In genomic region chr14:105248368-105249174, GRCh38 we compare ENCODE assay signal across 8 cellular contexts. TPM values are rescaled to one million over a fixed set of nuclear protein-coding genes. Genes with fewer than 3 reads are reported as not detected.
DNase-seq lines count a peak whose midpoint lies in the region; ATAC-seq and TF ChIP-seq lines count a peak whose summit lies in the region.

BTBD6 (plus strand) TSS chr14:105248533; CDS start chr14:105248712, 179 bp downstream.

- peak; percentile 82 for ATAC-seq in GM18867 (IDR thresholded peaks at IDR 0.05; ENCODE audit: unreplicated experiment)
- ATAC-seq in HG03097 (IDR thresholded peaks at IDR 0.05; ENCODE audit: low FRiP score, unreplicated experiment): peak; percentile 65
- ATAC-seq in left lung: peak; percentile 96

- H3K27me3 ChIP-seq in AG04450 (ENCODE audit: control insufficient read depth, insufficient read depth, low read length) (no peaks in the 10 kb centered on the region), left lung (no peaks in the 10 kb centered on the region)

- TF ChIP-seq CTCF in AG04450 (IDR thresholded peaks at IDR 0.05; ENCODE audit: low read depth, low read length) (no peak), left lung (IDR thresholded peaks at IDR 0.05) (no peak)

- intact Hi-C loops in left lung (cut with DNase I): no loop called here

- H3K4me3 ChIP-seq in AG04450 (ENCODE audit: low read depth, low read length): peak within 1 kb of the TSS; percentile 71
- H3K4me3 ChIP-seq in left lung: peak within 1 kb of the TSS; percentile 56 to 59

- H3K9me3 ChIP-seq in AG04450 (ENCODE audit: control insufficient read depth, insufficient read depth, low read length) (no peaks in the 10 kb centered on the region; the same call in 1 of the 2 replicates), left lung (no peaks in the 10 kb centered on the region)

- H3K27ac ChIP-seq in AG04450 (ENCODE audit: low read depth, low read length) (peak within 1 kb of the TSS; percentile 57), left lung (peak within 1 kb of the TSS; percentile 83 to 85)

- CTCF ChIA-PET in AG04450 (lab: Charles Lee): interaction anchor here (0.6 to 1.5 kb wide), 4 partner anchors 10 to 160 kb away, joined by 3 to 4 read pairs (median 4); no protein-coding TSS in a partner anchor

- H3K4me1 ChIP-seq in left lung: peaks cover 8 to 30% of the 10 kb centered on the region in 2 donors

- peak; percentile 23 for DNase-seq in AG04450 (ENCODE audit: low read depth, low spot score)
- DNase-seq in NCI-H345 (lab: John Stamatoyannopoulos, UW): peak; percentile 86
- peak; percentile 87 for DNase-seq in activated CD4-positive, alpha-beta T cell treated with anti-CD3 and anti-CD28 coated beads, Interleukin-2, amount 50 U/mL, for 1 hour
- DNase-seq in dermis blood vessel endothelial cell: peak; percentile 90
- peak; percentile 89 to 97 for DNase-seq in left lung
- peak; percentile 85 for DNase-seq in stimulated activated CD4-positive, alpha-beta T cell treated with anti-CD3 and anti-CD28 coated beads, Interleukin-4, amount 100 ng/mL, for 24 hours

- POLR2A ChIA-PET in AG04450 (lab: Yijun Ruan, JAX): interaction anchor here (0.6 to 1.3 kb wide), 5 partner anchors 25 to 103 kb away, joined by 3 to 7 read pairs (median 3); partner anchors contain the start of gene BRF1

- H3K36me3 ChIP-seq in left lung: peaks cover 0 to 34% of the 10 kb centered on the region in 2 donors

RNA-seq across cellular contexts. Expression of gene BTBD6, which starts in this region (rescaled TPM):
- polyA plus RNA-seq in AG04450 (2011; rRNA removed): 27.3 and 32.0 TPM in 2 replicates
- 26.8 and 30.4 TPM in 2 replicates for polyA minus RNA-seq in AG04450 (2011; rRNA and poly(A)+ RNA removed)
- 68.1 and 81.5 TPM in 2 replicates for total RNA-seq in dermis blood vessel endothelial cell
- 10 to 100 TPM; 45.4 to 52.6 TPM for total RNA-seq in left lung

Comparison
In these comparisons a context has a peak if more than half of its experiments do, and no peak if none do; other contexts are left out.
1. Peak in every context shown above with its lines: DNase-seq, ATAC-seq, H3K4me3 ChIP-seq and H3K27ac ChIP-seq.
2. DNase-seq: peak in every context shown above with its lines; median percentile 93 in left lung; 90 in dermis blood vessel endothelial cell; 87 in activated CD4-positive, alpha-beta T cell treated with anti-CD3 and anti-CD28 coated beads, Interleukin-2, amount 50 U/mL, for 1 hour; 86 in NCI-H345; 85 in stimulated activated CD4-positive, alpha-beta T cell treated with anti-CD3 and anti-CD28 coated beads, Interleukin-4, amount 100 ng/mL, for 24 hours; 23 in AG04450.